ENCODE assay signal across 8 cellular contexts in genomic region chr20:34579191-34579661, GRCh38. TPM values are rescaled to one million over a fixed set of nuclear protein-coding genes. Genes with fewer than 3 reads are reported as not detected.
A peak's percentile ranks its signal among the peaks of the same experiment; 100 is the strongest.
DNase-seq lines count a peak whose midpoint lies in the region; ATAC-seq, FAIRE-seq and TF ChIP-seq lines count a peak whose summit lies in the region.

No MANE protein-coding gene starts in this region.

- DNase-seq in NCI-H1417 (lab: John Stamatoyannopoulos, UW) (peak in 2 of 3 experiments; percentile 11 to 45), NCI-H1417 treated with DMSO at 0.1 percent for 48 hours (lab: John Stamatoyannopoulos, UW) (no peak), SJSA1 (ENCODE audit: low read depth in 1 of 2, low spot score in 2 of 2) (peak; percentile 67 to 79), fibroblast of gingiva (ENCODE audit: low read depth) (peak; percentile 75), omental fat pad (ENCODE audit: low spot score) (no peak), GM12891 (ENCODE audit: insufficient read length, low spot score) (no peak)
- no peak for DNase-seq in stimulated activated naive CD4-positive, alpha-beta T cell treated with Interleukin-2 at 50 U/mL for 16 hours (lab: John Stamatoyannopoulos, UW)

- H3K36me3 ChIP-seq in SJSA1, result peaks cover 7% of the 10 kb centered on the region

- H3K27ac ChIP-seq in SJSA1, result no peak overlapping the region

- FAIRE-seq in GM12891 (lab: Jason Lieb, UNC), result no peak

- H3K27me3 ChIP-seq in SJSA1 (replicated peaks), result no peaks in the 10 kb centered on the region

- peak; percentile 65 for ATAC-seq in omental fat pad (ENCODE audit: low FRiP score)
- no peak for ATAC-seq in GM18870 (IDR thresholded peaks at IDR 0.05; ENCODE audit: unreplicated experiment)

- H3K4me1 ChIP-seq in SJSA1 (replicated peaks), result peaks cover 31% of the 10 kb centered on the region

- no peaks in the 10 kb centered on the region for H3K9me3 ChIP-seq in SJSA1 (replicated peaks)

- TF ChIP-seq POLR2A in GM12891 (IDR thresholded peaks at IDR 0.05; ENCODE audit: low read depth, low read length), result no peak

- H3K4me3 ChIP-seq in SJSA1, result no peak overlapping the region

- TF ChIP-seq CTCF in omental fat pad (IDR thresholded peaks at IDR 0.05), result no peak

TF ChIP-seq in GM12891, 5 proteins besides CTCF, POLR2A, EP300 and RAD21:
- TF ChIP-seq POLR2AphosphoS5 (IDR thresholded peaks at IDR 0.05; ENCODE audit: low read depth, low read length) (no peak), PAX5 (IDR thresholded peaks at IDR 0.05; ENCODE audit: insufficient read depth, low read length, severe bottlenecking) (no peak), POU2F2 (IDR thresholded peaks at IDR 0.05; ENCODE audit: low read depth, low read length) (no peak), SPI1 (IDR thresholded peaks at IDR 0.05; ENCODE audit: low read depth, low read length) (no peak)

RNA-seq across cellular contexts. Expression of gene MAP1LC3A, which starts 20.7 kb away (rescaled TPM):
- 54.1 and 64.5 TPM in 2 replicates for total RNA-seq in SJSA1 (2014; rRNA removed; shearing (Covaris generic))
- 10 to 100 TPM; 50.1 to 76.1 (median 55.9) TPM for total RNA-seq in omental fat pad
- polyA plus RNA-seq in GM12891 (2012; ENCODE audit: low read depth, missing spikeins), result 1.7 TPM

Comparison
In these comparisons a context has a peak if more than half of its experiments do, and no peak if none do; other contexts are left out.
1. DNase-seq: peak in NCI-H1417 (2 of 3), SJSA1 (2 of 2) and fibroblast of gingiva (single experiment); none in NCI-H1417 treated with DMSO at 0.1 percent for 48 hours (single experiment), omental fat pad (single experiment), GM12891 (single experiment) and stimulated activated naive CD4-positive, alpha-beta T cell treated with Interleukin-2 at 50 U/mL for 16 hours (single experiment).